8 cellular contexts compared by ENCODE assay signal in genomic region chr16:67170948-67171649, GRCh38. TPM values are rescaled to one million over a fixed set of nuclear protein-coding genes. Genes with fewer than 3 reads are reported as not detected.
DNase-seq lines count a peak whose midpoint lies in the region; ATAC-seq, FAIRE-seq and TF ChIP-seq lines count a peak whose summit lies in the region.

No MANE protein-coding gene starts in this region.

- no peak for TF ChIP-seq CTCF in AG09309 (IDR thresholded peaks at IDR 0.05; ENCODE audit: control insufficient read depth, insufficient read depth, low read depth, low read length, missing control alignments)
- no peak for TF ChIP-seq CTCF in bronchial epithelial cell (IDR thresholded peaks at IDR 0.05; ENCODE audit: insufficient read depth, low read length, severe bottlenecking)

- FAIRE-seq in bronchial epithelial cell (lab: Jason Lieb, UNC) = no peak

- H3K4me3 ChIP-seq in AG09309 (ENCODE audit: control insufficient read depth, low read depth, low read length) = peak overlapping the region; percentile 50
- peak overlapping the region; percentile 43 for H3K4me3 ChIP-seq in bronchial epithelial cell (ENCODE audit: low read depth, low read length)
- H3K4me3 ChIP-seq in mucosa of rectum (ENCODE audit: low read length in 2 of 2) = peak overlapping the region; percentile 56 to 61

- H3K27me3 ChIP-seq in bronchial epithelial cell (ENCODE audit: control insufficient read depth, insufficient read depth, low read length) = peaks cover 2% of the 10 kb centered on the region
- peaks cover 3% of the 10 kb centered on the region in 2 donors for H3K27me3 ChIP-seq in mucosa of rectum (ENCODE audit: control insufficient read depth in 2 of 2, insufficient read depth in 2 of 2, low read length in 2 of 2)

- no peak for DNase-seq in AG09309 (ENCODE audit: low read depth)
- no peak for DNase-seq in bronchial epithelial cell (ENCODE audit: low read depth)
- no peak for DNase-seq in AG20443 (ENCODE audit: low spot score)
- no peak for DNase-seq in NCI-H510A (lab: John Stamatoyannopoulos, UW)

- H3K9ac ChIP-seq in mucosa of rectum (ENCODE audit: low read depth in 1 of 2, low read length in 2 of 2) = peak overlapping the region; percentile 56 to 72

- H3K4me1 ChIP-seq in mucosa of rectum (ENCODE audit: control insufficient read depth in 2 of 2, insufficient read depth in 2 of 2, low read length in 2 of 2) = peaks cover 34 to 35% of the 10 kb centered on the region in 2 donors

- ATAC-seq in HG02870 (IDR thresholded peaks at IDR 0.05; ENCODE audit: unreplicated experiment) = peak; percentile 4
- no peak for ATAC-seq in GM18909 (IDR thresholded peaks at IDR 0.05; ENCODE audit: poor library complexity, unreplicated experiment)
- no peak for ATAC-seq in activated CD4-positive, CD25-positive, alpha-beta regulatory T cell treated with anti-CD3 and anti-CD28 coated beads, Interleukin-2, amount 50 U/mL, for 24 hours

- H3K27ac ChIP-seq in mucosa of rectum (ENCODE audit: low read depth in 2 of 2, low read length in 2 of 2) = peak overlapping the region; percentile 79

- no peaks in the 10 kb centered on the region for H3K9me3 ChIP-seq in mucosa of rectum (ENCODE audit: control insufficient read depth in 2 of 2, low read length in 2 of 2)

- peaks cover 5% of the 10 kb centered on the region for H3K36me3 ChIP-seq in bronchial epithelial cell (ENCODE audit: control insufficient read depth, insufficient read depth, low read length)
- no peaks in the 10 kb centered on the region for H3K36me3 ChIP-seq in mucosa of rectum (ENCODE audit: control insufficient read depth in 2 of 2, insufficient read depth in 2 of 2, low read length in 2 of 2)

RNA-seq across cellular contexts. Expression of gene NOL3, which starts 0.8 kb away (rescaled TPM):
- total RNA-seq in bronchial epithelial cell = 28.2 and 37.8 TPM in 2 replicates

RNA-seq across cellular contexts. Expression of gene HSF4, which starts 6.6 kb away (rescaled TPM):
- 3.7 and 8.1 TPM in 2 replicates for total RNA-seq in bronchial epithelial cell

RNA-seq across cellular contexts. Expression of gene FBXL8, which starts 11.3 kb away (rescaled TPM):
- 4.1 and 4.5 TPM in 2 replicates for total RNA-seq in bronchial epithelial cell

RNA-seq across cellular contexts. Expression of gene TRADD, which starts 11.4 kb away (rescaled TPM):
- total RNA-seq in bronchial epithelial cell = 31.9 and 35.8 TPM in 2 replicates

RNA-seq across cellular contexts. Expression of gene MATCAP1, which starts 12.7 kb away (rescaled TPM):
- total RNA-seq in bronchial epithelial cell = 5.5 and 5.8 TPM in 2 replicates
